9 cellular contexts compared by ENCODE assay signal in the genomic region with DNA sequence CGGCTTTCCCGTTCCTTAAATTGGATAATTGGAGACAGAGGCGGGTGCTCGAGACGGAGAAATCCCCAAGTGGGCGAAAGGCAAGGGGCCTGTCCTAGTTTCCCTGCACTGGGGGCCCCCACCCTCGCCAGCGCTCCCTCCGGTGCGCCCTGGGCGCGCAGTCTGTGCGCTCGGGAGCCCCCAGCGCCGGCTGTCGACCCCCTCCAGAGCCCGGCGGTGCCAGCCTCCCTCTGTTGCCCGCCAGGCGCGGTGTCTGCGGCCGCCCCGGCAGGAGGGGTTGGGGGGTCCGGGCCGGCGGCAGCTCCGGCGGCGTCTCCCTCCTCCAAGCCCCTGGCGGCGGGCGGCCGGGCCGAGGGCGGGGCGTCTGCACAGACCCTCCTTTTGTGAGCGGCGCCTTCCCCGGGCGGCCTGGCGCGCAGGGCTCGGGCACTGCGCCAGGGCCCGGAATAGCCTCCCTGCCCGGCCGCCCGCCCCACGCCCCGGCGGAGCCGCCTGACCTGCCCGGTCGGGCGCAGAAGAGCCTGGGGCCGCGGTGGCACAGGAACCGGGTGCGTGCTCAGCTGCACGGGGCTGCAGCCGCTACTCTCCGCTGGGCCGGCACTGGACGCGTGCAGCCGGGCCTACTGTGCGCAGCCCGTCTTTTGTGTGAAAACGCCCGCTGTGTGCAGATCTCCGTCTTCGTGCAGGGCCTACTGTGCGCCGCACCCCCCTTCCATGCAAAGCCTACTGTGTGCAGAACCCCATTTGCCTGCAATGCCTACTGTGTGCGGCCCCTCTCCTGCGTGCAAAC. TPM values are rescaled to one million over a fixed set of nuclear protein-coding genes. Genes with fewer than 3 reads are reported as not detected.
DNase-seq lines count a peak whose midpoint lies in the region; ATAC-seq and TF ChIP-seq lines count a peak whose summit lies in the region.
"Had no signal": no experiment of that assay in that cellular context is flagged by ENCODE, and none has a peak within 500 bp of the region (broad histone marks: within the 10 kb centered on the region; RNA-seq: fewer than 3 reads in every experiment).

No MANE protein-coding gene starts in this region.

- H3K4me3 ChIP-seq in BE2C (ENCODE audit: low read depth, low read length) = no peak overlapping the region
- H3K4me3 ChIP-seq in HAP-1 = peak overlapping the region; percentile 7; the same call in 1 of the 2 replicates
- peak overlapping the region; percentile 27 to 65 (median 54) for H3K4me3 ChIP-seq in heart left ventricle

- WGBS in heart left ventricle, 4 donors = 2 to 15% (median 3%) methylated on average over 10 to 78 of the region's 78 CpGs

- H3K9me3 ChIP-seq in BE2C (no peaks in the 10 kb centered on the region), HAP-1 (no peaks in the 10 kb centered on the region), heart left ventricle (no peaks in the 10 kb centered on the region)

- H3K36me3 ChIP-seq in BE2C (no peaks in the 10 kb centered on the region), HAP-1 (replicated peaks) (no peaks in the 10 kb centered on the region), heart left ventricle (no peaks in the 10 kb centered on the region)

- H3K4me1 Mint-ChIP-seq in activated T-cell treated with anti-CD3 and anti-CD28 coated beads, Interleukin-2, amount 50 U/mL, for 4 hours (ENCODE audit: low read depth) = peaks cover 27% of the 10 kb centered on the region

- H3K4me1 ChIP-seq in BE2C (no peaks in the 10 kb centered on the region), HAP-1 (peaks cover 3% of the 10 kb centered on the region), heart left ventricle (peaks cover 2 to 42% (median 17%) of the 10 kb centered on the region in 12 donors)

- H3K27me3 ChIP-seq in BE2C (peaks cover 24% of the 10 kb centered on the region), HAP-1 (ENCODE audit: low read depth) (no peaks in the 10 kb centered on the region), heart left ventricle (peaks cover 0 to 41% (median 0%) of the 10 kb centered on the region in 9 donors)

- intact Hi-C loops in heart left ventricle (cut with DNase I) (no loop called here), posterior vena cava (cut with DNase I) (no loop called here)

- peak overlapping the region in 11 of 12 donors; percentile 42 to 82 (median 66) for H3K27ac ChIP-seq in heart left ventricle
- H3K27ac ChIP-seq: HL-60 had no signal

- DNase-seq in BE2C = peak; percentile 77
- peak; percentile 31 to 75 for DNase-seq in HAP-1 (ENCODE audit: low spot score in 2 of 2)
- DNase-seq in activated T-cell treated with anti-CD3 and anti-CD28 coated beads, Interleukin-2, amount 50 U/mL, for 4 hours = no peak
- DNase-seq in heart left ventricle = peak; percentile 65 to 85 (median 74)
- peak; percentile 87 for DNase-seq in posterior vena cava (ENCODE audit: low spot score)
- no peak for DNase-seq in NCI-H526 treated with DMSO at 0.1 percent for 48 hours (lab: John Stamatoyannopoulos, UW)

- peaks cover 42% of the 10 kb centered on the region for H3K27me3 Mint-ChIP-seq in activated T-cell treated with anti-CD3 and anti-CD28 coated beads, Interleukin-2, amount 50 U/mL, for 4 hours (ENCODE audit: low read depth)

- no peaks in the 10 kb centered on the region for H3K36me3 Mint-ChIP-seq in activated T-cell treated with anti-CD3 and anti-CD28 coated beads, Interleukin-2, amount 50 U/mL, for 4 hours (ENCODE audit: insufficient read depth)

- ATAC-seq in activated T-cell treated with anti-CD3 and anti-CD28 coated beads, Interleukin-2, amount 50 U/mL, for 4 hours = peak; percentile 46 to 49
- ATAC-seq in heart left ventricle (peak; percentile 70 to 89 (median 84)), GM18867 (IDR thresholded peaks at IDR 0.05; ENCODE audit: unreplicated experiment) (no peak), HG02981 (IDR thresholded peaks at IDR 0.05; ENCODE audit: unreplicated experiment) (no peak)

- TF ChIP-seq POLR2A in heart left ventricle (IDR thresholded peaks at IDR 0.05) = peak in 1 of 2 donors; percentile 25

- in situ Hi-C loops in HAP-1 (cut with MboI; ENCODE audit: low sequenced_read_pairs) = no loop called here

- H3K4me3 Mint-ChIP-seq in activated T-cell treated with anti-CD3 and anti-CD28 coated beads, Interleukin-2, amount 50 U/mL, for 4 hours = peak overlapping the region; percentile 46

- TF ChIP-seq CTCF in BE2C (IDR thresholded peaks at IDR 0.05; ENCODE audit: low read depth, low read length) (no peak), heart left ventricle (IDR thresholded peaks at IDR 0.05) (peak in 4 of 12 donors; percentile 8 to 25 (median 17))

- peaks cover under 1% of the 10 kb centered on the region for H3K9me3 Mint-ChIP-seq in activated T-cell treated with anti-CD3 and anti-CD28 coated beads, Interleukin-2, amount 50 U/mL, for 4 hours

RNA-seq across cellular contexts. Expression of gene GADD45B, which starts 13.2 kb away (rescaled TPM):
- 18.1 TPM for polyA plus RNA-seq in BE2C (2012; ENCODE audit: insufficient read depth, insufficient read length, low read depth)
- 10 to 100 TPM; 67.4 to 75.5 (median 72.8) TPM for total RNA-seq in activated T-cell treated with anti-CD3 and anti-CD28 coated beads, Interleukin-2, amount 50 U/mL, for 4 hours
- 100 to 1,000 TPM in 2 of 9 donors, 10 to 100 TPM in 7; 20.3 to 155 (median 46.6) TPM for total RNA-seq in heart left ventricle
- 10 to 100 TPM; 67.2 to 68.4 TPM for polyA plus RNA-seq in heart left ventricle
- 100 to 1,000 TPM; 120 to 160 TPM for total RNA-seq in posterior vena cava

RNA-seq across cellular contexts. Expression of gene LMNB2, which starts 32.4 kb away (rescaled TPM):
- 111 TPM for polyA plus RNA-seq in BE2C (2012; ENCODE audit: insufficient read depth, insufficient read length, low read depth)
- 10 to 100 TPM; 90.9 to 98.3 (median 92.0) TPM for total RNA-seq in activated T-cell treated with anti-CD3 and anti-CD28 coated beads, Interleukin-2, amount 50 U/mL, for 4 hours
- total RNA-seq in heart left ventricle (10 to 100 TPM in 7 of 9 donors, 1 to 10 TPM in 2; 6.6 to 22.2 (median 13.8) TPM), posterior vena cava (10 to 100 TPM; 14.4 to 17.9 TPM)
- 10 to 100 TPM in 1 of 2 donors, 1 to 10 TPM in 1; 9.3 to 33.0 TPM for polyA plus RNA-seq in heart left ventricle

Comparison
In these comparisons a context has a peak if more than half of its experiments do, and no peak if none do; other contexts are left out.
1. DNase-seq: peak in BE2C (single experiment), HAP-1 (2 of 2), heart left ventricle (5 of 5) and posterior vena cava (single experiment); none in activated T-cell treated with anti-CD3 and anti-CD28 coated beads, Interleukin-2, amount 50 U/mL, for 4 hours (single experiment) and NCI-H526 treated with DMSO at 0.1 percent for 48 hours (single experiment).
2. ATAC-seq: peak in activated T-cell treated with anti-CD3 and anti-CD28 coated beads, Interleukin-2, amount 50 U/mL, for 4 hours (2 of 2) and heart left ventricle (4 of 4); none in GM18867 (single experiment) and HG02981 (single experiment).